ENCODE assay signal across 8 cellular contexts in the genomic region with DNA sequence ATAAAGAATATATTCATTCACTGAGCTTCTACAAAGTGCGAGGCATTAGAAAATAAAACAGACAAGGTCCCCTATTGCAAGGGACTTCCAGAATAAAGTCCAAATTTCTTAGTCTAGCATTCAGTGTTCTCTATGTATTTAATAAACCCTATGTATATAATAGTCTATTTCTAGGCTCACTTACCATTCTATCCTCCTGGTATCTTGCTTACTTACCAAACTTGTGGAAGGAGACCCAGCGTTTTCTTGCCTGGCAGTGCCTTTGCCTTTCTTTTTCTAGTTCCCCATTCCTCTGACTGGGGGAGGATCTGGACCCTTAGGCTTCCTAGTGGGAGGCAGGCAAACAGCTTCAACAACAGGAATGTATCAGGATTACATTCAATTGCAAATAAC. TPM values are rescaled to one million over a fixed set of nuclear protein-coding genes. Genes with fewer than 3 reads are reported as not detected.
DNase-seq lines count a peak whose midpoint lies in the region; ATAC-seq and TF ChIP-seq lines count a peak whose summit lies in the region.

No MANE protein-coding gene starts in this region.

- TF ChIP-seq CTCF in MCF 10A (IDR thresholded peaks at IDR 0.05; ENCODE audit: unreplicated experiment): no peak

- H3K36me3 ChIP-seq in ACC112 (ENCODE audit: insufficient read depth, low read length): no peaks in the 10 kb centered on the region
- no peaks in the 10 kb centered on the region for H3K36me3 ChIP-seq in muscle layer of duodenum (ENCODE audit: control insufficient read depth in 1 of 2, insufficient read depth in 2 of 2, low read length in 2 of 2)

- H3K27ac Mint-ChIP-seq in MCF 10A (ENCODE audit: low read depth, unreplicated experiment): peak overlapping the region; percentile 59

- no peaks in the 10 kb centered on the region for H3K27me3 Mint-ChIP-seq in MCF 10A (ENCODE audit: insufficient read depth, unreplicated experiment)

- peak overlapping the region; percentile 95 for H2AFZ ChIP-seq in ACC112 (ENCODE audit: low read length, unreplicated experiment)

- no peaks in the 10 kb centered on the region for H3K9me3 ChIP-seq in muscle layer of duodenum (ENCODE audit: control insufficient read depth in 1 of 2, low read length in 2 of 2)

- intact Hi-C loops in MCF 10A (cut with micrococcal nuclease): no loop called here

- POLR2A ChIA-PET in MCF 10A (lab: Yijun Ruan, JAX): interaction anchor here (0.5 to 13.8 kb wide), 22 partner anchors 9 to 606 kb away, joined by 3 to 255 read pairs (median 6); partner anchors contain the start of gene AK2

- H3K27ac ChIP-seq in ACC112 (ENCODE audit: low read depth, low read length) (peak overlapping the region; percentile 54; the same call in 1 of the 2 replicates), muscle layer of duodenum (ENCODE audit: low read length) (peak overlapping the region; percentile 83)

- H3K36me3 Mint-ChIP-seq in MCF 10A (ENCODE audit: insufficient read depth, unreplicated experiment): no peaks in the 10 kb centered on the region

- DNase-seq in Jurkat, Clone E6-1 (ENCODE audit: low read depth, low spot score): no peak
- no peak for DNase-seq in MCF 10A (ENCODE audit: unreplicated experiment)
- no peak for DNase-seq in AG08396 (ENCODE audit: low spot score)

- CTCF ChIA-PET in MCF 10A (lab: Yijun Ruan, JAX): interaction anchor here (0.7 to 2.7 kb wide), 6 partner anchors 10 to 42 kb away, joined by 3 to 10 read pairs (median 5); no protein-coding TSS in a partner anchor

- BruUV-seq in MCF 10A (replicated peaks; lab: Mats Ljungman, UMichigan): TSS peak; percentile 93

- peaks cover 38% of the 10 kb centered on the region for H3K79me2 ChIP-seq in ACC112 (ENCODE audit: control insufficient read depth, insufficient read depth, low read length, unreplicated experiment)

- H3K4me1 ChIP-seq in ACC112 (ENCODE audit: control insufficient read depth, insufficient read depth, low read length, unreplicated experiment) (peaks cover 33% of the 10 kb centered on the region), muscle layer of duodenum (ENCODE audit: control insufficient read depth in 1 of 2, insufficient read depth in 2 of 2, low read length in 2 of 2) (peaks cover 8 to 21% of the 10 kb centered on the region in 2 donors)

- H3K27me3 ChIP-seq in ACC112 (ENCODE audit: insufficient read depth, low read length) (no peaks in the 10 kb centered on the region), muscle layer of duodenum (ENCODE audit: low read depth, low read length) (no peaks in the 10 kb centered on the region)

- H3K9me3 Mint-ChIP-seq in MCF 10A (ENCODE audit: unreplicated experiment): no peaks in the 10 kb centered on the region

- peak overlapping the region; percentile 86 for H3K4me3 ChIP-seq in ACC112 (ENCODE audit: low read depth, low read length)
- peak overlapping the region; percentile 68 for H3K4me3 ChIP-seq in Jurkat, Clone E6-1 (ENCODE audit: low read length)
- H3K4me3 ChIP-seq in muscle layer of duodenum (ENCODE audit: low read depth in 1 of 2, low read length in 2 of 2): peak overlapping the region; percentile 69 to 98

- ATAC-seq in HG02623 (IDR thresholded peaks at IDR 0.05; ENCODE audit: unreplicated experiment): no peak
- ATAC-seq in GM19035 (IDR thresholded peaks at IDR 0.05; ENCODE audit: unreplicated experiment): no peak
- ATAC-seq in HG03159 (IDR thresholded peaks at IDR 0.05; ENCODE audit: unreplicated experiment): no peak

- H3K4me3 Mint-ChIP-seq in MCF 10A (ENCODE audit: unreplicated experiment): peak overlapping the region; percentile 84

- H3K4me1 Mint-ChIP-seq in MCF 10A (ENCODE audit: insufficient read depth, unreplicated experiment): peaks cover 29% of the 10 kb centered on the region

RNA-seq across cellular contexts. Expression of gene RNF19B, which starts 0.6 kb away (rescaled TPM):
- polyA plus RNA-seq in Jurkat, Clone E6-1 (2012; ENCODE audit: insufficient read depth, insufficient read length): 10.3 TPM
- 38.0 and 41.3 TPM in 2 replicates for total RNA-seq in MCF 10A (2022)
